Comparison of ENCODE assay signal across 15 cellular contexts in the genomic region with DNA sequence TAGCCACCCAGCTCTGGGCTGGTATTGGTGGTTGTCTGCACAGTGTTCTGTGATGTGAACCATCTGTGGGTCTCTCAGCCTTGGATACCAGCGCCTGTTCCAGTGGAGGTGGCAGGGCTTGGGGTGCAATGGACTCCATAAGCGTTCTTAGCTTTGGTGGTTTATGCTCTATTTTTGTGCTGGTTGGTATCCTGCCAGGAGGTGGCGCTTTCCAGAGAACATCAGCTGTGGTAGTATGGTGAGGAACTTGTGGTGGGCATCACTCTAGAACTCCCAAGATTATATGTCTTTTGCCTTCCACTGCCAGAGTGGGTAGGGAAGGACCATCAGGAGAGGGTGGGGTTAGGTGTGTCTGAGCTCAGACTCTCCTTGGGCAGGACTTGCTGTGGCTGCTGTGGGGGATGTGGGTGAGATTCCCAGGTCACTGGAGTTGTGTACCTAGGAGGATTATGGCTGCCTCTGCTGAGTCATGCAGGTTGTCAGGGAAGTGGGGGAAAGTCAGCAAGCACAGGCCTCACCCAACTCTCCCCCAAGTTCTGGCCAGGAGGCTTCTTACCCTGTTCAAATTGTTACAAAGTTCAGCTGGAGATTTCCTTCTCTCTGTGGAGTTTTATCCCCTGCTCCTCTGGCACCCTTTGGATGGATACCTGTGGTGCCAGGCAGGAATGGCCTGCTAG. TPM values are rescaled to one million over a fixed set of nuclear protein-coding genes. Genes with fewer than 3 reads are reported as not detected.
DNase-seq lines count a peak whose midpoint lies in the region; ATAC-seq, FAIRE-seq and TF ChIP-seq lines count a peak whose summit lies in the region.
"Had no signal": no experiment of that assay in that cellular context is flagged by ENCODE, and none has a peak within 500 bp of the region (broad histone marks: within the 10 kb centered on the region; RNA-seq: fewer than 3 reads in every experiment).

No MANE protein-coding gene starts in this region.

- in situ Hi-C loops in gastrocnemius medialis (cut with MboI; ENCODE audit: low sequenced_read_pairs in 4 of 4) = no loop called here

- no peaks in the 10 kb centered on the region for H3K23me2 ChIP-seq in H1 (ENCODE audit: low read depth, low read length)

- H2BK5ac ChIP-seq in H1 (ENCODE audit: low read depth, low read length) = no peak overlapping the region

- no peaks in the 10 kb centered on the region for H3K79me2 ChIP-seq in H1 (ENCODE audit: control insufficient read depth in 1 of 2, insufficient read depth in 2 of 2, low read length in 2 of 2)

- CTCF ChIA-PET in AG04450 (lab: Charles Lee) = no interaction called here
- CTCF ChIA-PET in H1 (lab: Charles Lee; ENCODE audit: partially characterized antibody) = interaction anchor here (0.5 to 2.5 kb wide), 25 partner anchors 9 to 1829 kb away, joined by 3 to 9 read pairs (median 3); no protein-coding TSS in a partner anchor

- no peak overlapping the region for H2BK20ac ChIP-seq in H1 (ENCODE audit: low read length)

- no peak for ATAC-seq in gastrocnemius medialis
- ATAC-seq in GM18870 (IDR thresholded peaks at IDR 0.05; ENCODE audit: unreplicated experiment) = no peak
- ATAC-seq: effector memory CD8-positive, alpha-beta T cell; left colon; sciatic nerve had no signal

- no peak overlapping the region for H2BK12ac ChIP-seq in H1 (ENCODE audit: low read depth, low read length)

- H3K23ac ChIP-seq in H1 (ENCODE audit: insufficient read length) = no peak overlapping the region

- no peak overlapping the region for H2BK120ac ChIP-seq in H1 (replicated peaks; ENCODE audit: low read depth, low read length)

- H4K20me1 ChIP-seq in H1 (replicated peaks in 1 of 2; ENCODE audit: control insufficient read depth in 1 of 2, insufficient read depth in 2 of 2, low read length in 2 of 2) = peaks cover 0 to under 1% of the 10 kb centered on the region in 2 experiments

- no peak overlapping the region for H3K14ac ChIP-seq in H1 (ENCODE audit: insufficient read length)

- no peak overlapping the region for H3K4ac ChIP-seq in H1 (replicated peaks; ENCODE audit: insufficient read length, low read depth, low read length)

- FAIRE-seq in H1 (lab: Jason Lieb, UNC) = peak; percentile 19

- DNase-seq in AG04450 (ENCODE audit: low read depth, low spot score) = no peak
- DNase-seq in GM06990 (ENCODE audit: extremely low read depth, insufficient read length) = no peak
- no peak for DNase-seq in LNCaP clone FGC (ENCODE audit: low read depth)
- peak in 1 of 2 experiments; percentile 59 for DNase-seq in H1 (ENCODE audit: low read depth in 1 of 2, low spot score in 2 of 2)
- DNase-seq in 8988T = no peak
- no peak for DNase-seq in gastrocnemius medialis
- DNase-seq in SIG-M5 (lab: John Stamatoyannopoulos, UW) = no peak
- DNase-seq: activated gamma-delta T cell; C1 segment of cervical spinal cord; effector memory CD8-positive, alpha-beta T cell; stimulated activated naive CD4-positive, alpha-beta T cell treated with Interleukin-2 at 50 U/mL for 16 hours had no signal

- no peak overlapping the region for H4K8ac ChIP-seq in H1 (ENCODE audit: extremely low read depth, insufficient read depth, low read length)

- H4K5ac ChIP-seq in H1 (ENCODE audit: insufficient read length, low read depth, low read length) = no peak overlapping the region

- intact Hi-C loops in gastrocnemius medialis (cut with DNase I; ENCODE audit: low total_unique reads) = no loop called here

- TF ChIP-seq CTCF in AG04450 (IDR thresholded peaks at IDR 0.05; ENCODE audit: low read depth, low read length) (peak; percentile 18; the same call in 1 of the 2 replicates), GM06990 (IDR thresholded peaks at IDR 0.05; ENCODE audit: insufficient read depth, low read length, poor library complexity, severe bottlenecking) (peak; percentile 40), LNCaP clone FGC (IDR thresholded peaks at IDR 0.05; ENCODE audit: control insufficient read depth, extremely low read depth, insufficient read depth) (peak; percentile 9; the same call in 1 of the 2 replicates), H1 (IDR thresholded peaks at IDR 0.05; ENCODE audit: control extremely low read depth in 1 of 3, insufficient read depth in 1 of 3, low read depth in 1 of 3, low read length in 3 of 3) (peak; percentile 41 to 71 (median 56)), gastrocnemius medialis (IDR thresholded peaks at IDR 0.05 in 4 of 5, conservative IDR thresholded peaks at IDR 0.05 in 1 of 5) (no peak)

- no peak overlapping the region for H3K27ac ChIP-seq in AG04450 (ENCODE audit: low read depth, low read length)
- no peak overlapping the region for H3K27ac ChIP-seq in H1 (ENCODE audit: low read depth, low read length)
- no peak overlapping the region for H3K27ac ChIP-seq in gastrocnemius medialis

- no peak for TF ChIP-seq EP300 in H1 (IDR thresholded peaks at IDR 0.05; ENCODE audit: borderline replicate concordance in 1 of 2, low read depth in 2 of 2, low read length in 2 of 2)

- TF ChIP-seq POLR2A in H1 (IDR thresholded peaks at IDR 0.05; ENCODE audit: control extremely low read depth in 1 of 2, low read depth in 2 of 2, low read length in 2 of 2) (no peak), gastrocnemius medialis (IDR thresholded peaks at IDR 0.05) (no peak)

- H2BK15ac ChIP-seq in H1 (ENCODE audit: low read length) = no peak overlapping the region

- 94% methylated on average over 3 of the region's 3 CpGs; no CpG with 5 or more reads in 1 of the 2 experiments for WGBS in H1 (ENCODE audit: extremely low coverage in 1 of 2, insufficient coverage in 1 of 2, insufficient read length in 1 of 2, insufficient replicate concordance in 2 of 2, low coverage in 1 of 2, low lambda C conversion rate in 2 of 2, missing lambda C conversion rate in 1 of 2), 2 experiments

- H3K4me2 ChIP-seq in H1 (ENCODE audit: insufficient read depth in 1 of 2, low read depth in 2 of 2, low read length in 2 of 2) = no peak overlapping the region

- H2AFZ ChIP-seq in H1 (ENCODE audit: low read length) = peak overlapping the region; percentile 85

- no peaks in the 10 kb centered on the region for H3K36me3 ChIP-seq in GM06990 (ENCODE audit: control insufficient read depth, insufficient read depth, low read length)
- no peaks in the 10 kb centered on the region for H3K36me3 ChIP-seq in H1 (ENCODE audit: control insufficient read depth in 2 of 4, insufficient read depth in 4 of 4, low read length in 3 of 4)
- H3K36me3 ChIP-seq in gastrocnemius medialis = no peaks in the 10 kb centered on the region

- no peak overlapping the region for H3K56ac ChIP-seq in H1 (replicated peaks; ENCODE audit: insufficient read length, low read depth, low read length)

- no peaks in the 10 kb centered on the region for H3K4me1 ChIP-seq in H1 (replicated peaks in 1 of 4; ENCODE audit: control insufficient read depth in 3 of 4, insufficient read depth in 4 of 4, low read length in 3 of 4)
- no peaks in the 10 kb centered on the region for H3K4me1 ChIP-seq in gastrocnemius medialis

- no peak overlapping the region for H3K9ac ChIP-seq in H1 (replicated peaks in 1 of 4; ENCODE audit: extremely low read depth in 1 of 4, low read depth in 3 of 4, low read length in 3 of 4)

- H3K79me1 ChIP-seq in H1 (ENCODE audit: low read depth, low read length) = no peaks in the 10 kb centered on the region

- H3K9me3 ChIP-seq in AG04450 (ENCODE audit: control insufficient read depth, insufficient read depth, low read length) (no peaks in the 10 kb centered on the region), H1 (ENCODE audit: insufficient read depth in 2 of 2, low read depth in 1 of 2, low read length in 1 of 2) (no peaks in the 10 kb centered on the region), gastrocnemius medialis (no peaks in the 10 kb centered on the region)

- H3K27me3 ChIP-seq in AG04450 (ENCODE audit: control insufficient read depth, insufficient read depth, low read length) (no peaks in the 10 kb centered on the region), GM06990 (replicated peaks; ENCODE audit: control insufficient read depth, insufficient read depth, low read length) (no peaks in the 10 kb centered on the region), H1 (replicated peaks in 1 of 4; ENCODE audit: control insufficient read depth in 3 of 4, extremely low read depth in 1 of 4, insufficient read depth in 3 of 4, low read length in 3 of 4) (no peaks in the 10 kb centered on the region), gastrocnemius medialis (no peaks in the 10 kb centered on the region)

- H2AK5ac ChIP-seq in H1 (ENCODE audit: low read depth, low read length) = no peak overlapping the region

- no peak overlapping the region for H3K4me3 ChIP-seq in AG04450 (ENCODE audit: low read depth, low read length)
- H3K4me3 ChIP-seq in GM06990 (replicated peaks; ENCODE audit: low read depth, low read length) = no peak overlapping the region
- no peak overlapping the region for H3K4me3 ChIP-seq in LNCaP clone FGC (ENCODE audit: low read depth, low read length)
- no peak overlapping the region for H3K4me3 ChIP-seq in H1 (ENCODE audit: extremely low read depth in 1 of 4, insufficient read depth in 2 of 4, low read depth in 3 of 4, low read length in 4 of 4)
- no peak overlapping the region for H3K4me3 ChIP-seq in gastrocnemius medialis

- peak; percentile 22 to 53; a peak in 2 of 4 replicates for TF ChIP-seq RAD21 in H1 (IDR thresholded peaks at IDR 0.05 in 1 of 2, conservative IDR thresholded peaks at IDR 0.05 in 1 of 2; ENCODE audit: low read depth in 2 of 2, low read length in 2 of 2)

- POLR2A ChIA-PET in AG04450 (lab: Yijun Ruan, JAX) = no interaction called here
- POLR2A ChIA-PET in H1 (lab: Charles Lee; ENCODE audit: partially characterized antibody) = interaction anchor here (0.6 to 1.3 kb wide), 2 partner anchors 9 to 174 kb away, joined by 3 read pairs; no protein-coding TSS in a partner anchor

- H3K18ac ChIP-seq in H1 (ENCODE audit: extremely low read depth, low read length) = no peak overlapping the region

- no peak overlapping the region for H4K91ac ChIP-seq in H1 (replicated peaks; ENCODE audit: insufficient read length, low read length)

TF ChIP-seq in H1, 55 proteins besides CTCF, POLR2A, EP300 and RAD21:
- no peak for TF ChIP-seq SUZ12 (IDR thresholded peaks at IDR 0.05; ENCODE audit: low read length)

RNA-seq across cellular contexts. Expression of a gene that starts 47.2 kb away (rescaled TPM):
- polyA plus RNA-seq in AG04450 (2011; rRNA removed) (not detected in 2 replicates), H1 (2011; rRNA removed) (not detected in 2 replicates)
- not detected in 2 replicates for polyA minus RNA-seq in AG04450 (2011; rRNA and poly(A)+ RNA removed)
- not detected in 2 replicates for total RNA-seq in H1 (2021; fragmentation: NEBNext Ultra II Directional; extraction: Animal tissue kit (Norgen Biotek cat#: 25700))
- not detected for polyA plus RNA-seq in H1 (2011; cell fraction: cytosol; rRNA removed)
- not detected for polyA plus RNA-seq in H1 (2011; cell fraction: nucleus; rRNA removed)
- not detected in 4 replicates for polyA plus RNA-seq in H1 (2012, experiment 1 of 2)
- not detected for polyA plus RNA-seq in H1 (2012, experiment 2 of 2)
- not detected for polyA plus RNA-seq in H1 (2013, experiment 1 of 2)
- not detected for polyA plus RNA-seq in H1 (2013, experiment 2 of 2)
- polyA minus RNA-seq in H1 (2011; rRNA and poly(A)+ RNA removed) = not detected in 2 replicates
- polyA minus RNA-seq in H1 (2011; cell fraction: cytosol; rRNA and poly(A)+ RNA removed) = not detected
- not detected for polyA minus RNA-seq in H1 (2011; cell fraction: nucleus; rRNA and poly(A)+ RNA removed)
- total RNA-seq in gastrocnemius medialis = not detected
- total RNA-seq: T-helper 2 cell treated with Interferon-gamma antibody and Interleukin-4, amounts not matched to agents 100 ng/mL and 5 ng/mL, for 36 hours had no signal

Comparison
In these comparisons a context has a peak if more than half of its experiments do, and no peak if none do; other contexts are left out.
1. CTCF ChIP-seq: peak in AG04450 (single experiment), GM06990 (single experiment), LNCaP clone FGC (single experiment) and H1 (3 of 3); none in gastrocnemius medialis (0 of 5).